ENCODE assay signal across 28 cellular contexts in genomic region chr6:2893276-2893675, GRCh38. TPM values are rescaled to one million over a fixed set of nuclear protein-coding genes. Genes with fewer than 3 reads are reported as not detected.
DNase-seq lines count a peak whose midpoint lies in the region; ATAC-seq lines count a peak whose summit lies in the region.
"Had no signal": no experiment of that assay in that cellular context is flagged by ENCODE, and none has a peak within 500 bp of the region (broad histone marks: within the 10 kb centered on the region; RNA-seq: fewer than 3 reads in every experiment).

No MANE protein-coding gene starts in this region.

- H3K9me3 ChIP-seq in Karpas-422 (ENCODE audit: low read length): no peaks in the 10 kb centered on the region
- H3K9me3 ChIP-seq: ascending aorta, heart right ventricle, SK-N-SH had no signal

- H3K9me2 ChIP-seq in Karpas-422 (replicated peaks; ENCODE audit: insufficient read depth, low read length): no peaks in the 10 kb centered on the region
- H3K9me2 ChIP-seq: SK-N-SH had no signal

- H4K20me1 ChIP-seq in Karpas-422 (ENCODE audit: insufficient read depth, low read depth, low read length): no peaks in the 10 kb centered on the region; the same call in 1 of the 2 replicates

- no peak overlapping the region for H3K4me2 ChIP-seq in Karpas-422 (ENCODE audit: low read depth, low read length, poor library complexity, severe bottlenecking)
- H3K4me2 ChIP-seq: SK-N-SH had no signal

- peaks cover 36 to 69% of the 10 kb centered on the region in 2 donors for H3K36me3 Mint-ChIP-seq in activated T-cell treated with anti-CD3 and anti-CD28 coated beads, Interleukin-2, amount 50 U/mL, for 72 hours (ENCODE audit: insufficient read depth in 2 of 2)
- peaks cover 77% of the 10 kb centered on the region for H3K36me3 Mint-ChIP-seq in activated naive CD8-positive, alpha-beta T cell treated with anti-CD3 and anti-CD28 coated beads for 36 hours
- H3K36me3 Mint-ChIP-seq in stimulated activated effector memory CD8-positive, alpha-beta T cell treated with anti-CD3 and anti-CD28 coated beads, Interleukin-12 subunit alpha, Interleukin-12 subunit beta, amount 100 ng/mL, for 72 hours: peaks cover 100% of the 10 kb centered on the region

- no peak for DNase-seq in activated T-cell treated with anti-CD3 and anti-CD28 coated beads, Interleukin-2, amount 50 U/mL, for 72 hours
- no peak for DNase-seq in activated T-cell treated with anti-CD3 and anti-CD28 coated beads, Interleukin-2, amount 50 U/mL, for 48 hours
- DNase-seq in Karpas-422: no peak
- no peak for DNase-seq in activated naive CD8-positive, alpha-beta T cell treated with anti-CD3 and anti-CD28 coated beads for 36 hours
- no peak for DNase-seq in stimulated activated effector memory CD8-positive, alpha-beta T cell treated with anti-CD3 and anti-CD28 coated beads, Interleukin-12 subunit alpha, Interleukin-12 subunit beta, amount 100 ng/mL, for 72 hours (ENCODE audit: low spot score in 2 of 2)
- no peak for DNase-seq in pons (ENCODE audit: low spot score)
- no peak for DNase-seq in NCI-H146 treated with DMSO at 0.1 percent for 48 hours (lab: John Stamatoyannopoulos, UW; ENCODE audit: unreplicated experiment)
- DNase-seq: activated CD8-positive, alpha-beta memory T cell treated with anti-CD3 and anti-CD28 coated beads, Interleukin-2, amount 10 ng/mL, durations not matched to agents 7 days and 5 days; activated effector memory CD4-positive, alpha-beta T cell treated with anti-CD3 and anti-CD28 coated beads, Interleukin-2, amount 50 U/mL, for 16 hours; caudate nucleus; HCEC 1CT; heart right ventricle; KG1; MV-4-11; NCI-H1694; NCI-H2171 treated with DMSO at 0.1 percent for 48 hours; NCI-H526; posterior cingulate gyrus; SK-N-SH; substantia nigra; T-helper 9 cell had no signal

- no peak overlapping the region for H2AFZ ChIP-seq in Karpas-422 (ENCODE audit: low read length)

- peaks cover 68% of the 10 kb centered on the region for H3K36me3 ChIP-seq in Karpas-422 (ENCODE audit: insufficient read depth, low read length)

- no peak overlapping the region for H3K9ac ChIP-seq in Karpas-422 (ENCODE audit: low read length)
- H3K9ac ChIP-seq: SK-N-SH had no signal

- H3K4me3 ChIP-seq in Karpas-422 (ENCODE audit: low read length): no peak overlapping the region
- H3K4me3 ChIP-seq: ascending aorta, heart right ventricle had no signal

- H3K27ac Mint-ChIP-seq in activated T-cell treated with anti-CD3 and anti-CD28 coated beads, Interleukin-2, amount 50 U/mL, for 72 hours: peak overlapping the region; percentile 66
- peak overlapping the region; percentile 75 for H3K27ac Mint-ChIP-seq in activated naive CD8-positive, alpha-beta T cell treated with anti-CD3 and anti-CD28 coated beads for 36 hours
- H3K27ac Mint-ChIP-seq in stimulated activated effector memory CD8-positive, alpha-beta T cell treated with anti-CD3 and anti-CD28 coated beads, Interleukin-12 subunit alpha, Interleukin-12 subunit beta, amount 100 ng/mL, for 72 hours: peak overlapping the region; percentile 81
- H3K27ac Mint-ChIP-seq: WTC11 had no signal

- H3K4me1 Mint-ChIP-seq in activated T-cell treated with anti-CD3 and anti-CD28 coated beads, Interleukin-2, amount 50 U/mL, for 72 hours (ENCODE audit: low read depth): peaks cover 72% of the 10 kb centered on the region
- peaks cover 41% of the 10 kb centered on the region for H3K4me1 Mint-ChIP-seq in activated naive CD8-positive, alpha-beta T cell treated with anti-CD3 and anti-CD28 coated beads for 36 hours
- peaks cover 64% of the 10 kb centered on the region for H3K4me1 Mint-ChIP-seq in stimulated activated effector memory CD8-positive, alpha-beta T cell treated with anti-CD3 and anti-CD28 coated beads, Interleukin-12 subunit alpha, Interleukin-12 subunit beta, amount 100 ng/mL, for 72 hours
- H3K4me1 Mint-ChIP-seq: WTC11 had no signal

- no peaks in the 10 kb centered on the region for H3K27me3 ChIP-seq in Karpas-422 (ENCODE audit: low read length)
- H3K27me3 ChIP-seq: ascending aorta, heart right ventricle had no signal

- H3K9me3 Mint-ChIP-seq in activated T-cell treated with anti-CD3 and anti-CD28 coated beads, Interleukin-2, amount 50 U/mL, for 72 hours: no peaks in the 10 kb centered on the region
- no peaks in the 10 kb centered on the region for H3K9me3 Mint-ChIP-seq in activated naive CD8-positive, alpha-beta T cell treated with anti-CD3 and anti-CD28 coated beads for 36 hours
- H3K9me3 Mint-ChIP-seq in stimulated activated effector memory CD8-positive, alpha-beta T cell treated with anti-CD3 and anti-CD28 coated beads, Interleukin-12 subunit alpha, Interleukin-12 subunit beta, amount 100 ng/mL, for 72 hours: no peaks in the 10 kb centered on the region
- H3K9me3 Mint-ChIP-seq: CD14-positive monocyte, WTC11 had no signal

- no peak for ATAC-seq in activated T-cell treated with anti-CD3 and anti-CD28 coated beads, Interleukin-2, amount 50 U/mL, for 72 hours (replicated peaks in 1 of 2)
- ATAC-seq in stimulated activated effector memory CD8-positive, alpha-beta T cell treated with anti-CD3 and anti-CD28 coated beads, Interleukin-12 subunit alpha, Interleukin-12 subunit beta, amount 100 ng/mL, for 72 hours: no peak
- no peak for ATAC-seq in GM19035 (IDR thresholded peaks at IDR 0.05; ENCODE audit: unreplicated experiment)
- ATAC-seq: activated CD8-positive, alpha-beta memory T cell treated with anti-CD3 and anti-CD28 coated beads, Interleukin-2, amount 10 ng/mL, durations not matched to agents 7 days and 5 days; heart right ventricle; sciatic nerve; WTC11 had no signal

- H3K79me2 ChIP-seq in Karpas-422 (ENCODE audit: low read length): peaks cover 17% of the 10 kb centered on the region

- H3K4me1 ChIP-seq in Karpas-422 (ENCODE audit: low read length): peaks cover 10% of the 10 kb centered on the region
- H3K4me1 ChIP-seq: ascending aorta had no signal

- no peaks in the 10 kb centered on the region for H3K27me3 Mint-ChIP-seq in activated T-cell treated with anti-CD3 and anti-CD28 coated beads, Interleukin-2, amount 50 U/mL, for 72 hours (ENCODE audit: low read depth)
- H3K27me3 Mint-ChIP-seq in activated naive CD8-positive, alpha-beta T cell treated with anti-CD3 and anti-CD28 coated beads for 36 hours: no peaks in the 10 kb centered on the region
- H3K27me3 Mint-ChIP-seq: activated CD8-positive, alpha-beta memory T cell treated with anti-CD3 and anti-CD28 coated beads, Interleukin-2, amount 10 ng/mL, durations not matched to agents 7 days and 5 days had no signal

- H3K27ac ChIP-seq in Karpas-422 (ENCODE audit: low read length): 0 out of 2 replicates have a peak overlapping the region, but pooled peaks have one; percentile 7
- H3K27ac ChIP-seq: ascending aorta, heart right ventricle, RWPE1 had no signal

- H3K4me3 Mint-ChIP-seq in activated T-cell treated with anti-CD3 and anti-CD28 coated beads, Interleukin-2, amount 50 U/mL, for 72 hours: peak overlapping the region; percentile 42 to 67
- H3K4me3 Mint-ChIP-seq in activated naive CD8-positive, alpha-beta T cell treated with anti-CD3 and anti-CD28 coated beads for 36 hours: no peak overlapping the region
- peak overlapping the region; percentile 20 for H3K4me3 Mint-ChIP-seq in stimulated activated effector memory CD8-positive, alpha-beta T cell treated with anti-CD3 and anti-CD28 coated beads, Interleukin-12 subunit alpha, Interleukin-12 subunit beta, amount 100 ng/mL, for 72 hours
- H3K4me3 Mint-ChIP-seq: activated CD8-positive, alpha-beta memory T cell treated with anti-CD3 and anti-CD28 coated beads, Interleukin-2, amount 10 ng/mL, durations not matched to agents 7 days and 5 days; CD14-positive monocyte; WTC11 had no signal

RNA-seq across cellular contexts. Expression of gene SERPINB9, which starts 9.8 kb away (rescaled TPM):
- 10 to 100 TPM; 70.7 to 96.1 TPM for total RNA-seq in activated T-cell treated with anti-CD3 and anti-CD28 coated beads, Interleukin-2, amount 50 U/mL, for 72 hours
- 55.6 and 107 TPM in 2 replicates for total RNA-seq in Karpas-422 (2014; rRNA removed; shearing (Covaris generic); ENCODE audit: low replicate concordance)
- 10 to 100 TPM; 51.3 to 51.4 TPM for total RNA-seq in activated naive CD8-positive, alpha-beta T cell treated with anti-CD3 and anti-CD28 coated beads for 36 hours

RNA-seq across cellular contexts. Expression of gene SERPINB1, which starts 51.6 kb away (rescaled TPM):
- total RNA-seq in activated T-cell treated with anti-CD3 and anti-CD28 coated beads, Interleukin-2, amount 50 U/mL, for 72 hours: 100 to 1,000 TPM; 131 to 203 TPM
- 0.22 TPM in 1 of 2 replicates, not detected in the other for total RNA-seq in Karpas-422 (2014; rRNA removed; shearing (Covaris generic); ENCODE audit: low replicate concordance)
- total RNA-seq in activated naive CD8-positive, alpha-beta T cell treated with anti-CD3 and anti-CD28 coated beads for 36 hours: 10 to 100 TPM; 38.1 to 44.7 TPM
- total RNA-seq: G401 had no signal

Comparison
In these comparisons a context has a peak if more than half of its experiments do, and no peak if none do; other contexts are left out.
1. RNA of gene SERPINB1, which starts 51.6 kb away (total RNA-seq): 131 to 203 TPM in activated T-cell treated with anti-CD3 and anti-CD28 coated beads, Interleukin-2, amount 50 U/mL, for 72 hours and 38.1 to 44.7 TPM in activated naive CD8-positive, alpha-beta T cell treated with anti-CD3 and anti-CD28 coated beads for 36 hours; 0.22 TPM in Karpas-422; every median in the first group is over 10 times any median in the second.
2. Peak in every context shown above with its lines, with median percentiles within 50 percentile points of each other: H3K27ac Mint-ChIP-seq.